ENCODE assay signal across 8 cellular contexts in genomic region chr20:38894091-38894847, GRCh38. TPM values are rescaled to one million over a fixed set of nuclear protein-coding genes. Genes with fewer than 3 reads are reported as not detected.
DNase-seq lines count a peak whose midpoint lies in the region; ATAC-seq and TF ChIP-seq lines count a peak whose summit lies in the region.

No MANE protein-coding gene starts in this region.

- H3K27ac ChIP-seq in RWPE1 = no peak overlapping the region
- H3K27ac ChIP-seq in suprapubic skin = no peak overlapping the region

- peaks cover 6% of the 10 kb centered on the region for H3K27me3 ChIP-seq in suprapubic skin

- DNase-seq in activated T-cell treated with anti-CD3 and anti-CD28 coated beads, Interleukin-2, amount 50 U/mL, for 24 hours = no peak
- no peak for DNase-seq in activated T-cell treated with anti-CD3 and anti-CD28 coated beads, Interleukin-2, amount 50 U/mL, for 1 hour
- DNase-seq in RWPE1 (ENCODE audit: low spot score) (no peak), Right ventricle myocardium superior (no peak), suprapubic skin (ENCODE audit: low spot score in 2 of 2) (no peak), T-helper 9 cell (no peak), NCI-H510A treated with DMSO at 0.1 percent for 48 hours (lab: John Stamatoyannopoulos, UW) (no peak)

- POLR2A ChIA-PET in RWPE1 (lab: Yijun Ruan, JAX; ENCODE audit: low non-redundant PET) = no interaction called here

- no peaks in the 10 kb centered on the region for H3K9me3 ChIP-seq in suprapubic skin

- H3K4me3 Mint-ChIP-seq in activated T-cell treated with anti-CD3 and anti-CD28 coated beads, Interleukin-2, amount 50 U/mL, for 24 hours = no peak overlapping the region

- H3K4me1 ChIP-seq in suprapubic skin = peaks cover 13% of the 10 kb centered on the region

- WGBS in suprapubic skin = 25% methylated on average over 23 of the region's 30 CpGs

- H3K4me3 ChIP-seq in suprapubic skin = peak overlapping the region; percentile 25

- peaks cover 59% of the 10 kb centered on the region for H3K4me1 Mint-ChIP-seq in activated T-cell treated with anti-CD3 and anti-CD28 coated beads, Interleukin-2, amount 50 U/mL, for 24 hours (ENCODE audit: low read depth)

- H3K27me3 Mint-ChIP-seq in activated T-cell treated with anti-CD3 and anti-CD28 coated beads, Interleukin-2, amount 50 U/mL, for 24 hours = no peaks in the 10 kb centered on the region

- no peaks in the 10 kb centered on the region for H3K36me3 ChIP-seq in suprapubic skin

- H3K27ac Mint-ChIP-seq in activated T-cell treated with anti-CD3 and anti-CD28 coated beads, Interleukin-2, amount 50 U/mL, for 24 hours = peak overlapping the region; percentile 89

- no peaks in the 10 kb centered on the region for H3K9me3 Mint-ChIP-seq in activated T-cell treated with anti-CD3 and anti-CD28 coated beads, Interleukin-2, amount 50 U/mL, for 24 hours

- TF ChIP-seq EP300 in suprapubic skin (IDR thresholded peaks at IDR 0.05) = no peak

- TF ChIP-seq CTCF in RWPE1 (conservative IDR thresholded peaks at IDR 0.05; ENCODE audit: low read depth) (peak; percentile 27), suprapubic skin (IDR thresholded peaks at IDR 0.05) (no peak)

- intact Hi-C loops in Right ventricle myocardium superior (cut with DNase I) = loop anchor here (10.0 kb wide), 1 partner anchor 239 kb away; no protein-coding TSS in a partner anchor

- CTCF ChIA-PET in RWPE1 (lab: Yijun Ruan, JAX) = interaction anchor here (0.6 to 3.8 kb wide), 15 partner anchors 9 to 866 kb away, joined by 3 to 17 read pairs (median 4); partner anchors contain the start of gene DHX35

- no peak for TF ChIP-seq POLR2A in suprapubic skin (IDR thresholded peaks at IDR 0.05)

- ATAC-seq in Right ventricle myocardium superior (ENCODE audit: poor library complexity) (peak; percentile 58), HG02763 (IDR thresholded peaks at IDR 0.05; ENCODE audit: unreplicated experiment) (no peak)

- H3K36me3 Mint-ChIP-seq in activated T-cell treated with anti-CD3 and anti-CD28 coated beads, Interleukin-2, amount 50 U/mL, for 24 hours (ENCODE audit: low read depth) = peaks cover 85% of the 10 kb centered on the region

RNA-seq across cellular contexts. Expression of gene FAM83D, which starts 31.9 kb away (rescaled TPM):
- total RNA-seq in Right ventricle myocardium superior (0.35 TPM), suprapubic skin (10 to 100 TPM in 2 of 4 donors, 1 to 10 TPM in 2; 3.9 to 15.8 (median 11.6) TPM)
